8 cellular contexts compared by ENCODE assay signal in the genomic region with DNA sequence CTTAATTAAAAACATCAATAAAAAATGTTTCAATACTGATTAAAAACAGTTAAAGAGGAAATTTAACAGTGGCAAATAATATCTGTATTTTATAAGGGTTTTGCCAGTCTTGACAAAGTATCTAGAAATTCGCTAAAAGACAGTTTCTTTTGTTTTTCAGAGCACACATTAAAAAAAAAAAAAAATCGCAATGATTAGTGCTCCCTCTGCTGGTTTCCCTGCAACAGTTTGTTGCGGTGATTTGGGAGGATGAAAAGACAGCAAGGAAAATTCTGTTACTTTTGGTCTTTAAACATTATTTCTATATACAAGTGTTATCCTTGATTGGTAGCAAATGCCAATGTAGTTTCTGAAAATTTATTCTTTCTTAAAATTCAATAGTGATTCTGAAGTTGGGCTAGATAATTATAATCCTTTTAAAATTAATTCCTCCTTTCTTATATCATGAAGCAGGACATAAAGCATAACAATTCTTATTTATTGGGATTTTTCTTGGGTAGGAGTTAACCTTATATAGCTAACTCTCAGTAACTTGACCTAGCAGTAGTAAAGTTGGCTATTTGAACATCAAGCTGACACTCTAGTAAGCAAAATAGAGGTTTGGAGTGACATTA. TPM values are rescaled to one million over a fixed set of nuclear protein-coding genes. Genes with fewer than 3 reads are reported as not detected.
DNase-seq lines count a peak whose midpoint lies in the region; ATAC-seq and TF ChIP-seq lines count a peak whose summit lies in the region.

No MANE protein-coding gene starts in this region.

- H3K36me3 Mint-ChIP-seq in natural killer cell = no peaks in the 10 kb centered on the region
- no peaks in the 10 kb centered on the region for H3K36me3 Mint-ChIP-seq in natural killer cell treated with Interleukin-12 subunit alpha and Interleukin-12 subunit beta and Interleukin-15 and Interleukin-18, amount 100 ng/mL, for 72 hours

- TF ChIP-seq CTCF in natural killer cell (IDR thresholded peaks at IDR 0.05) = peak; percentile 66
- TF ChIP-seq CTCF in Peyer's patch (IDR thresholded peaks at IDR 0.05) = peak in 5 of 6 experiments; percentile 35 to 72 (median 69)
- peak; percentile 66 to 83 (median 82) for TF ChIP-seq CTCF in esophagus muscularis mucosa (IDR thresholded peaks at IDR 0.05)
- peak; percentile 46 to 87 (median 61) for TF ChIP-seq CTCF in gastrocnemius medialis (IDR thresholded peaks at IDR 0.05 in 4 of 5, conservative IDR thresholded peaks at IDR 0.05 in 1 of 5)

- no peak overlapping the region for H3K27ac Mint-ChIP-seq in natural killer cell
- H3K27ac Mint-ChIP-seq in natural killer cell treated with Interleukin-12 subunit alpha and Interleukin-12 subunit beta and Interleukin-15 and Interleukin-18, amount 100 ng/mL, for 72 hours = no peak overlapping the region

- peaks cover 12 to 16% of the 10 kb centered on the region in 2 donors for H3K4me1 Mint-ChIP-seq in natural killer cell
- peaks cover 5 to 9% of the 10 kb centered on the region in 2 donors for H3K4me1 Mint-ChIP-seq in natural killer cell treated with Interleukin-12 subunit alpha and Interleukin-12 subunit beta and Interleukin-15 and Interleukin-18, amount 100 ng/mL, for 72 hours (ENCODE audit: low read depth in 2 of 2)

- H3K4me3 ChIP-seq in Peyer's patch (peak overlapping the region in 1 of 4 donors; percentile 23), esophagus muscularis mucosa (peak overlapping the region; percentile 16 to 28 (median 22)), gastrocnemius medialis (peak overlapping the region; percentile 29 to 38 (median 36))

- H3K4me1 ChIP-seq in Peyer's patch (peaks cover 0 to 14% (median 0%) of the 10 kb centered on the region in 4 donors), esophagus muscularis mucosa (peaks cover 5 to 9% (median 8%) of the 10 kb centered on the region in 4 donors), gastrocnemius medialis (peaks cover 9 to 13% of the 10 kb centered on the region in 2 donors)

- no peak for TF ChIP-seq EP300 in esophagus muscularis mucosa (IDR thresholded peaks at IDR 0.05)

- no peak overlapping the region for H3K4me3 Mint-ChIP-seq in natural killer cell
- H3K4me3 Mint-ChIP-seq in natural killer cell treated with Interleukin-12 subunit alpha and Interleukin-12 subunit beta and Interleukin-15 and Interleukin-18, amount 100 ng/mL, for 72 hours = no peak overlapping the region

- intact Hi-C loops in natural killer cell (cut with micrococcal nuclease) = no loop called here
- intact Hi-C loops in esophagus muscularis mucosa (cut with DNase I) = loop anchor here (1.0 to 5.0 kb wide), 2 partner anchors 22 to 687 kb away; no protein-coding TSS in a partner anchor
- intact Hi-C loops in gastrocnemius medialis (cut with DNase I; ENCODE audit: low total_unique reads) = loop anchor here (1.0 to 5.0 kb wide), 3 partner anchors 21 to 685 kb away; no protein-coding TSS in a partner anchor

- H3K36me3 ChIP-seq in Peyer's patch (no peaks in the 10 kb centered on the region), esophagus muscularis mucosa (no peaks in the 10 kb centered on the region), gastrocnemius medialis (no peaks in the 10 kb centered on the region)

- in situ Hi-C loops in gastrocnemius medialis (cut with MboI; ENCODE audit: low sequenced_read_pairs in 4 of 4) = loop anchor here (5.0 to 25.0 kb wide), 4 partner anchors 589 to 689 kb away; no protein-coding TSS in a partner anchor

- DNase-seq in natural killer cell = no peak
- no peak for DNase-seq in natural killer cell treated with Interleukin-12 subunit alpha and Interleukin-12 subunit beta and Interleukin-15 and Interleukin-18, amount 100 ng/mL, for 72 hours (ENCODE audit: low spot score)
- DNase-seq in Peyer's patch = no peak
- DNase-seq in esophagus muscularis mucosa (ENCODE audit: extremely low spot score) = no peak
- no peak for DNase-seq in gastrocnemius medialis
- DNase-seq in DMS79 (lab: John Stamatoyannopoulos, UW) = no peak
- no peak for DNase-seq in NCI-H1930 (lab: John Stamatoyannopoulos, UW)

- H3K27me3 Mint-ChIP-seq in natural killer cell (ENCODE audit: low read depth in 2 of 2) = no peaks in the 10 kb centered on the region
- H3K27me3 Mint-ChIP-seq in natural killer cell treated with Interleukin-12 subunit alpha and Interleukin-12 subunit beta and Interleukin-15 and Interleukin-18, amount 100 ng/mL, for 72 hours = no peaks in the 10 kb centered on the region

- no peak for ATAC-seq in natural killer cell
- no peak for ATAC-seq in natural killer cell treated with Interleukin-12 subunit alpha and Interleukin-12 subunit beta and Interleukin-15 and Interleukin-18, amount 100 ng/mL, for 72 hours
- peak; percentile 43 to 60 for ATAC-seq in gastrocnemius medialis
- ATAC-seq in GM19035 (IDR thresholded peaks at IDR 0.05; ENCODE audit: unreplicated experiment) = no peak

- no peaks in the 10 kb centered on the region for H3K27me3 ChIP-seq in Peyer's patch
- H3K27me3 ChIP-seq in esophagus muscularis mucosa = no peaks in the 10 kb centered on the region
- no peaks in the 10 kb centered on the region for H3K27me3 ChIP-seq in gastrocnemius medialis

- 2% methylated on average over 3 of the region's 3 CpGs for WGBS in esophagus muscularis mucosa

- H3K27ac ChIP-seq in Peyer's patch = no peak overlapping the region
- H3K27ac ChIP-seq in esophagus muscularis mucosa (replicated peaks in 1 of 4) = no peak overlapping the region
- peak overlapping the region in 3 of 4 donors; percentile 26 to 40 (median 29) for H3K27ac ChIP-seq in gastrocnemius medialis

- no peak for TF ChIP-seq POLR2A in Peyer's patch (IDR thresholded peaks at IDR 0.05)
- no peak for TF ChIP-seq POLR2A in esophagus muscularis mucosa (IDR thresholded peaks at IDR 0.05; ENCODE audit: low read depth)
- TF ChIP-seq POLR2A in gastrocnemius medialis (IDR thresholded peaks at IDR 0.05) = no peak

- H3K9me3 ChIP-seq in Peyer's patch (no peaks in the 10 kb centered on the region), esophagus muscularis mucosa (no peaks in the 10 kb centered on the region), gastrocnemius medialis (no peaks in the 10 kb centered on the region)

- no peaks in the 10 kb centered on the region for H3K9me3 Mint-ChIP-seq in natural killer cell
- H3K9me3 Mint-ChIP-seq in natural killer cell treated with Interleukin-12 subunit alpha and Interleukin-12 subunit beta and Interleukin-15 and Interleukin-18, amount 100 ng/mL, for 72 hours = no peaks in the 10 kb centered on the region

RNA-seq across cellular contexts. Expression of gene SPRY2, which starts 23.1 kb away (rescaled TPM):
- total RNA-seq in natural killer cell = 1 to 10 TPM; 2.7 to 7.3 (median 3.0) TPM
- 1 to 10 TPM; 2.1 to 2.6 TPM for total RNA-seq in natural killer cell treated with Interleukin-12 subunit alpha and Interleukin-12 subunit beta and Interleukin-15 and Interleukin-18, amount 100 ng/mL, for 72 hours
- 10 to 100 TPM; 18.2 to 33.9 (median 27.3) TPM for total RNA-seq in Peyer's patch
- 10 to 100 TPM; 44.3 to 46.1 (median 44.7) TPM for total RNA-seq in esophagus muscularis mucosa
- 10 to 100 TPM; 15.7 to 32.2 (median 22.2) TPM for total RNA-seq in gastrocnemius medialis

Comparison
In these comparisons a context has a peak if more than half of its experiments do, and no peak if none do; other contexts are left out.
1. ATAC-seq: peak in gastrocnemius medialis (2 of 2); none in natural killer cell (0 of 3), natural killer cell treated with Interleukin-12 subunit alpha and Interleukin-12 subunit beta and Interleukin-15 and Interleukin-18, amount 100 ng/mL, for 72 hours (0 of 2) and GM19035 (single experiment).
2. H3K27ac ChIP-seq: peak in gastrocnemius medialis (3 of 4); none in Peyer's patch (0 of 4) and esophagus muscularis mucosa (0 of 4).
3. Peak in every context shown above with its lines, with median percentiles within 50 percentile points of each other: CTCF ChIP-seq.